2 cellular contexts compared by ENCODE assay signal in the genomic region with DNA sequence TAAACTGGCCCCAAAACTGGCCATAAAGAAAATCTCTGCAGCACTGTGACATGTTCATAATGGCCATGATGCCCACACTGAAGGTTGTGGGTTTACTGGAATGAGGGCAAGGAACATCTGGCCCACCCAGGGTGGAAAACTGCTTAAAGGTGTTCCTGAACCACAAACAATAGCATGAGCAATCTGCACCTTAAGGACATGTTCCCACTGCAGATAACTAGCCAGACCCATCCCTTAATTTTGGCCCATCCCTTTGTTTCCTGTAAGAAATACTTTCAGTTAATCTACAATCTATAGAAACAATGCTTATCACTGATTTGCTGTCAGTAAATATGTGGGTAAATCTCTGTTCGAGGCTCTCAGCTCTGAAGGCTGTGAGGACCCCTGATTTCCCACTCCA. TPM values are rescaled to one million over a fixed set of nuclear protein-coding genes. Genes with fewer than 3 reads are reported as not detected.
"Had no signal": no experiment of that assay in that cellular context is flagged by ENCODE, and none has a peak within 500 bp of the region (broad histone marks: within the 10 kb centered on the region; RNA-seq: fewer than 3 reads in every experiment).

No MANE protein-coding gene starts in this region.

RNA-seq across cellular contexts. Expression of gene ALB, which starts 46.9 kb away (rescaled TPM):
- total RNA-seq: thoracic aorta, vagina had no signal
